1 cellular context compared by ENCODE assay signal in the genomic region with DNA sequence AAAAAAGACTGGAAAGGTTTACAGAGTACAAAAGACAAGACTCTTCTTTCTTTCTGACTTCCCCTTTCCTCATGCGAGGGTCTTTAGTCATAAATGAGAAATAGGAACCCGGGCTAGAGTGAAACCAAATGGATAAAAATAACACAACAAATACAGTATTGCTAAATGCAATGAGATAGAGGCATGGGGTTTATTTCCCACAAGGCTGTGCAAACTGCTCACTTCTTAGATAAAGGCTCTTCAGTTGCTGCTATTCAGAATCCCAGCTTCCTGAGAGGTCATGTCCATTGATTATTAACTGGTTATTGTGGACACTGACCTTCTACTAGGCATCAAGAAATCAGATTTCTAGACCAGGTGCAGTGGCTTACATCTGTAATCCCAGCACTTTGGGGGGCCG.
TF ChIP-seq lines count a peak whose summit lies in the region.

No MANE protein-coding gene starts in this region.

TF ChIP-seq in GM12878, 131 proteins besides CTCF, POLR2A, EP300 and RAD21:
- TF ChIP-seq MEF2A (IDR thresholded peaks at IDR 0.05; ENCODE audit: insufficient read depth, low read depth, low read length) = peak; percentile 60
- no peak for TF ChIP-seq MEF2B (IDR thresholded peaks at IDR 0.05; ENCODE audit: partially characterized antibody, poor library complexity, severe bottlenecking)
- peak; percentile 22; the same call in 1 of the 2 replicates for TF ChIP-seq RUNX3 (IDR thresholded peaks at IDR 0.05; ENCODE audit: low read length)
- TF ChIP-seq SPI1 (IDR thresholded peaks at IDR 0.05; ENCODE audit: borderline replicate concordance, insufficient read depth, low read depth, low read length) = peak; percentile 79
- peak; percentile 35 for TF ChIP-seq NFIC (IDR thresholded peaks at IDR 0.05; ENCODE audit: low read depth, low read length)
